7 cellular contexts compared by ENCODE assay signal in the genomic region with DNA sequence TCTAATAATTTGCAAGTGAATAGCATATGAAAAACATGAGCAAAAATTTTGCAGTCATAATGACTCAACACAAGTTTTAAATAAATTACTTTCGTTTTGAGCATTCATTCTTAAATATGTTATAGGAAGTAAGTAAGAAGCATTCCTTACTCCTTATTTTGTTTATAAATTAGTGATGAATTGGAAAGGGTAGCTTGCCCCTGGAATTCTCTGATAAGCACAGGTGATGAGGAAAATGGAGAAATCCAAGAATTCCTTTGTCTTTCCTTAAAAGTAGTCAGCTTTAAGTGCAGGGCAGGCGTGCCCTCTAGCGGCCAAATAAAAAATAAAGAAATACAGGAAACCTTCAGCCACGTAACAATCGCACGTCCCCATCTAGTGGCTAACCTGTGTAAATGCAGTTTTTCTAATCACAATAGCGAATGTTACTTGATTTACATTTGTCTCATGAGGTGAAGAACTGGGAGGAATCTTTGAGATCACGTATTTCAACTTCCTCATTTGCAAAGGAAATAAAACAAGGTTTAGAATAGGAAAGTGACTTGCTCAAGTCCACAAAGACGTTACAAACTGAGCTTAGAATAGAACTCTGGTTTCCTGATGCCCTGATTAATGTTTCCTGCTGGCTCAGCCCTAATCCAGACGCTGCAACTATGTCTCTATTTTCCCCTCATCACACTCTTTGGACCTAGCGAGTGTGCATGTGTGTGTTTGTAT. TPM values are rescaled to one million over a fixed set of nuclear protein-coding genes. Genes with fewer than 3 reads are reported as not detected.
DNase-seq lines count a peak whose midpoint lies in the region; ATAC-seq, FAIRE-seq and TF ChIP-seq lines count a peak whose summit lies in the region.

No MANE protein-coding gene starts in this region.

- peak; percentile 76 for FAIRE-seq in HepG2 (lab: Jason Lieb, UNC)

- POLR2A ChIA-PET in HepG2 (lab: Yijun Ruan, JAX) = no interaction called here

- peak overlapping the region; percentile 44 for H3K4me2 ChIP-seq in SU-DHL-6 (ENCODE audit: low read depth, low read length, poor library complexity, severe bottlenecking)
- H3K4me2 ChIP-seq in HepG2 (ENCODE audit: low read depth, low read length) = no peak overlapping the region

- no peaks in the 10 kb centered on the region for H3K79me2 ChIP-seq in SU-DHL-6 (ENCODE audit: insufficient read depth, low read length)
- H3K79me2 ChIP-seq in HepG2 (ENCODE audit: insufficient read depth, low read length) = no peaks in the 10 kb centered on the region

- no peaks in the 10 kb centered on the region for H3F3A ChIP-seq in SU-DHL-6 (ENCODE audit: insufficient read depth)

- H2AFZ ChIP-seq in SU-DHL-6 (ENCODE audit: low read depth, low read length, severe bottlenecking) = peak overlapping the region; percentile 71
- no peak overlapping the region for H2AFZ ChIP-seq in HepG2 (ENCODE audit: low read length)

- H3K9ac ChIP-seq in SU-DHL-6 (ENCODE audit: low read length) (no peak overlapping the region), HepG2 (ENCODE audit: insufficient read depth, low read depth, low read length) (no peak overlapping the region)

- no TSS peak for BruUV-seq in HepG2 (replicated peaks; lab: Mats Ljungman, UMichigan)

- intact Hi-C loops in HepG2 (cut with micrococcal nuclease; ENCODE audit: unreplicated experiment) = loop anchor here (2.0 to 5.0 kb wide), 3 partner anchors 141 to 253 kb away; no protein-coding TSS in a partner anchor

- peak; percentile 81 for ATAC-seq in GM18858 (IDR thresholded peaks at IDR 0.05; ENCODE audit: unreplicated experiment)
- peak; percentile 81 for ATAC-seq in HG02981 (IDR thresholded peaks at IDR 0.05; ENCODE audit: unreplicated experiment)
- ATAC-seq in HepG2 = peak; percentile 83

- H3K4me3 ChIP-seq in SU-DHL-6 (ENCODE audit: insufficient read depth, low read length, poor library complexity, severe bottlenecking) (no peak overlapping the region), cardiac fibroblast (replicated peaks in 1 of 2; ENCODE audit: low read depth in 2 of 2, low read length in 2 of 2) (no peak overlapping the region), HepG2 (replicated peaks in 1 of 3; ENCODE audit: insufficient read depth in 1 of 3, low read depth in 2 of 3, low read length in 3 of 3) (no peak overlapping the region)

- WGBS in HepG2 (ENCODE audit: low lambda C conversion rate) = 8% methylated on average over 11 of the region's 11 CpGs

- H3K36me3 ChIP-seq in SU-DHL-6 (ENCODE audit: low read length) (no peaks in the 10 kb centered on the region), HepG2 (replicated peaks in 1 of 2; ENCODE audit: control insufficient read depth in 1 of 2, insufficient read depth in 2 of 2, low read length in 2 of 2) (no peaks in the 10 kb centered on the region)

- TF ChIP-seq CTCF in SU-DHL-6 (IDR thresholded peaks at IDR 0.05; ENCODE audit: insufficient read depth, low read length, poor library complexity, severe bottlenecking) = peak; percentile 97
- peak; percentile 86 for TF ChIP-seq CTCF in cardiac fibroblast (IDR thresholded peaks at IDR 0.05; ENCODE audit: low read depth, low read length)
- TF ChIP-seq CTCF in HepG2 (CRISPR knock-in tag; IDR thresholded peaks at IDR 0.05) = peak; percentile 96

- in situ Hi-C loops in HepG2 (cut with HindIII; ENCODE audit: extremely low pct_ligation_motif_present, low pct_unique_long_range_greater_than_20kb) = no loop called here

- TF ChIP-seq EP300 in HepG2 (IDR thresholded peaks at IDR 0.05; ENCODE audit: low read depth in 2 of 2, low read length in 2 of 2) = no peak
- TF ChIP-seq EP300 in HepG2 (CRISPR knock-in tag; IDR thresholded peaks at IDR 0.05; ENCODE audit: borderline replicate concordance) = no peak

- no peaks in the 10 kb centered on the region for H3K9me2 ChIP-seq in SU-DHL-6 (replicated peaks; ENCODE audit: insufficient read depth, low read length)

- TF ChIP-seq RAD21 in HepG2 (CRISPR knock-in tag; IDR thresholded peaks at IDR 0.05) = peak; percentile 86

- H4K20me1 ChIP-seq in SU-DHL-6 (ENCODE audit: low read depth, low read length) (no peaks in the 10 kb centered on the region), HepG2 (ENCODE audit: insufficient read depth, low read length) (no peaks in the 10 kb centered on the region)

- CTCF ChIA-PET in HepG2 (lab: Yijun Ruan, JAX; ENCODE audit: low intra/inter-chr PET ratio, low total read pairs) = interaction anchor here (0.6 to 2.9 kb wide), 7 partner anchors 8 to 1161 kb away, joined by 3 to 28 read pairs (median 8); no protein-coding TSS in a partner anchor

- TF ChIP-seq POLR2A in HepG2 (IDR thresholded peaks at IDR 0.05; ENCODE audit: insufficient read depth in 1 of 2, low read depth in 2 of 2, low read length in 2 of 2) = no peak

- H3K27ac ChIP-seq in SU-DHL-6 (ENCODE audit: low read depth, low read length) (no peak overlapping the region), HepG2 (ENCODE audit: extremely low read length, insufficient read depth, low read length) (no peak overlapping the region)

- H3K9me3 ChIP-seq in SU-DHL-6 (ENCODE audit: insufficient read depth, low read length) (peaks cover 7% of the 10 kb centered on the region; the same call in 1 of the 2 replicates), HepG2 (ENCODE audit: low read length) (no peaks in the 10 kb centered on the region)

- DNase-seq in cardiac fibroblast (ENCODE audit: low read depth in 2 of 2) (peak; percentile 89 to 91), HepG2 (ENCODE audit: low spot score) (peak; percentile 79), DMS53 (lab: John Stamatoyannopoulos, UW) (no peak)
- peak; percentile 21 to 47 for DNase-seq in stimulated activated CD4-positive, alpha-beta T cell treated with anti-CD3 and anti-CD28 coated beads, Interleukin-4, amount 100 ng/mL, for 48 hours (ENCODE audit: low read depth in 2 of 2)

- no peaks in the 10 kb centered on the region for H3K27me3 ChIP-seq in SU-DHL-6 (ENCODE audit: low read length)
- H3K27me3 ChIP-seq in HepG2 (ENCODE audit: control insufficient read depth in 1 of 2, insufficient read depth in 2 of 2, low read length in 2 of 2) = no peaks in the 10 kb centered on the region

- H3K4me1 ChIP-seq in HepG2 (ENCODE audit: insufficient read depth, low read length) = no peaks in the 10 kb centered on the region

TF ChIP-seq in HepG2, 621 proteins besides CTCF, POLR2A, EP300 and RAD21 (continues in another document):
- TF ChIP-seq, protein P1, sequence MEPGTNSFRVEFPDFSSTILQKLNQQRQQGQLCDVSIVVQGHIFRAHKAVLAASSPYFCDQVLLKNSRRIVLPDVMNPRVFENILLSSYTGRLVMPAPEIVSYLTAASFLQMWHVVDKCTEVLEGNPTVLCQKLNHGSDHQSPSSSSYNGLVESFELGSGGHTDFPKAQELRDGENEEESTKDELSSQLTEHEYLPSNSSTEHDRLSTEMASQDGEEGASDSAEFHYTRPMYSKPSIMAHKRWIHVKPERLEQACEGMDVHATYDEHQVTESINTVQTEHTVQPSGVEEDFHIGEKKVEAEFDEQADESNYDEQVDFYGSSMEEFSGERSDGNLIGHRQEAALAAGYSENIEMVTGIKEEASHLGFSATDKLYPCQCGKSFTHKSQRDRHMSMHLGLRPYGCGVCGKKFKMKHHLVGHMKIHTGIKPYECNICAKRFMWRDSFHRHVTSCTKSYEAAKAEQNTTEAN (CRISPR knock-in tag; conservative IDR thresholded peaks at IDR 0.05) = no peak
- TF ChIP-seq, protein P2, sequence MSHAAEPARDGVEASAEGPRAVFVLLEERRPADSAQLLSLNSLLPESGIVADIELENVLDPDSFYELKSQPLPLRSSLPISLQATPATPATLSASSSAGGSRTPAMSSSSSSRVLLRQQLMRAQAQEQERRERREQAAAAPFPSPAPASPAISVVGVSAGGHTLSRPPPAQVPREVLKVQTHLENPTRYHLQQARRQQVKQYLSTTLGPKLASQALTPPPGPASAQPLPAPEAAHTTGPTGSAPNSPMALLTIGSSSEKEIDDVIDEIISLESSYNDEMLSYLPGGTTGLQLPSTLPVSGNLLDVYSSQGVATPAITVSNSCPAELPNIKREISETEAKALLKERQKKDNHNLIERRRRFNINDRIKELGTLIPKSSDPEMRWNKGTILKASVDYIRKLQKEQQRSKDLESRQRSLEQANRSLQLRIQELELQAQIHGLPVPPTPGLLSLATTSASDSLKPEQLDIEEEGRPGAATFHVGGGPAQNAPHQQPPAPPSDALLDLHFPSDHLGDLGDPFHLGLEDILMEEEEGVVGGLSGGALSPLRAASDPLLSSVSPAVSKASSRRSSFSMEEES (CRISPR knock-in tag; IDR thresholded peaks at IDR 0.05) = peak; percentile 24; the same call in 1 of the 2 replicates
- TF ChIP-seq ZNF547 (CRISPR knock-in tag; IDR thresholded peaks at IDR 0.05) = no peak
- TF ChIP-seq IRX3 (CRISPR knock-in tag; IDR thresholded peaks at IDR 0.05; ENCODE audit: borderline replicate concordance, low read depth) = no peak
- TF ChIP-seq KLF15 (CRISPR knock-in tag; IDR thresholded peaks at IDR 0.05; ENCODE audit: borderline replicate concordance) = no peak
- TF ChIP-seq SCMH1 (CRISPR knock-in tag; IDR thresholded peaks at IDR 0.05; ENCODE audit: borderline replicate concordance) = no peak
- TF ChIP-seq SP2 (CRISPR knock-in tag; IDR thresholded peaks at IDR 0.05) = no peak
- TF ChIP-seq KDM5A (IDR thresholded peaks at IDR 0.05; ENCODE audit: borderline replicate concordance, low read length) = no peak

RNA-seq across cellular contexts. Expression of a gene that starts 47.2 kb away (rescaled TPM):
- 72.2 and 85.2 TPM in 2 replicates for total RNA-seq in HepG2 (2016; rRNA removed; fragmentation: Illumina TruSeq; extraction: Trizol)
- total RNA-seq in HepG2 (2016; cell fraction: cytosol; rRNA removed; fragmentation: Illumina TruSeq; extraction: Trizol; ENCODE audit: low read depth) = 23.4 and 25.3 TPM in 2 replicates
- total RNA-seq in HepG2 (2016; cell fraction: insoluble cytoplasmic fraction; rRNA removed; fragmentation: Illumina TruSeq; extraction: Trizol) = 80.1 and 84.6 TPM in 2 replicates
- 57.3 and 69.8 TPM in 2 replicates for total RNA-seq in HepG2 (2016; cell fraction: membrane; rRNA removed; fragmentation: Illumina TruSeq; extraction: Trizol)
- total RNA-seq in HepG2 (2016; cell fraction: nucleus; rRNA removed; fragmentation: Illumina TruSeq; extraction: Trizol) = 80.9 and 84.2 TPM in 2 replicates
- 26.6 and 33.8 TPM in 2 replicates for polyA plus RNA-seq in HepG2 (2011; rRNA removed)
- 14.0 and 17.9 TPM in 2 replicates for polyA plus RNA-seq in HepG2 (2011; cell fraction: cytosol; rRNA removed)
- 33.2 and 39.9 TPM in 2 replicates for polyA plus RNA-seq in HepG2 (2011; cell fraction: nucleus; rRNA removed)
- polyA plus RNA-seq in HepG2 (2012) = 31.0 and 48.6 TPM in 2 replicates
- 29.1 and 31.7 TPM in 2 replicates for polyA plus RNA-seq in HepG2 (2016; cell fraction: cytosol; fragmentation: Illumina TruSeq; extraction: Trizol; ENCODE audit: low read depth)
- 77.9 and 85.9 TPM in 2 replicates for polyA plus RNA-seq in HepG2 (2016; cell fraction: insoluble cytoplasmic fraction; fragmentation: Illumina TruSeq; extraction: Trizol; ENCODE audit: low read depth)
- 52.8 and 61.9 TPM in 2 replicates for polyA plus RNA-seq in HepG2 (2016; cell fraction: membrane; fragmentation: Illumina TruSeq; extraction: Trizol; ENCODE audit: low read depth)
- 105 and 106 TPM in 2 replicates for polyA plus RNA-seq in HepG2 (2016; cell fraction: nucleus; fragmentation: Illumina TruSeq; extraction: Trizol; ENCODE audit: insufficient read depth, low read depth)
- 9.0 and 10.0 TPM in 2 replicates for polyA minus RNA-seq in HepG2 (2011; rRNA and poly(A)+ RNA removed; ENCODE audit: low replicate concordance)
- polyA minus RNA-seq in HepG2 (2011; cell fraction: cytosol; rRNA and poly(A)+ RNA removed) = 11.5 and 13.3 TPM in 2 replicates
- 112 and 161 TPM in 2 replicates for polyA minus RNA-seq in HepG2 (2011; cell fraction: nucleus; rRNA and poly(A)+ RNA removed)
